2 cellular contexts compared by ENCODE assay signal in genomic region chr5:135566422-135567416, GRCh38.
TF ChIP-seq lines count a peak whose summit lies in the region.

No MANE protein-coding gene starts in this region.

TF ChIP-seq in HEK293, 187 proteins besides CTCF, POLR2A, EP300 and RAD21 (continued from another document):
- TF ChIP-seq ZBTB44 (tag by site-specific recombination; IDR thresholded peaks at IDR 0.05) = no peak
- TF ChIP-seq SP7 (tag by site-specific recombination; IDR thresholded peaks at IDR 0.05) = peak; percentile 4; the same call in 1 of the 2 replicates
- no peak for TF ChIP-seq GFI1B (tag by site-specific recombination; IDR thresholded peaks at IDR 0.05)

TF ChIP-seq in SK-N-SH treated with all-trans-retinoic acid at 6 μM for 48 hours, 23 proteins besides CTCF, POLR2A, EP300 and RAD21 (continued from another document):
- TF ChIP-seq TSHZ2 (CRISPR knock-in tag; IDR thresholded peaks at IDR 0.05) (no peak), PPARA (CRISPR knock-in tag; IDR thresholded peaks at IDR 0.05; ENCODE audit: borderline replicate concordance) (no peak)
